19 cellular contexts compared by ENCODE assay signal in genomic region chr7:56479748-56480147, GRCh38.
"Had no signal": no experiment of that assay in that cellular context is flagged by ENCODE, and none has a peak within 500 bp of the region (broad histone marks: within the 10 kb centered on the region; RNA-seq: fewer than 3 reads in every experiment).

No MANE protein-coding gene starts in this region.

- H3K36me3 ChIP-seq: esophagus squamous epithelium, gastrocnemius medialis, heart right ventricle, left lung, lower lobe of right lung had no signal

- H3K27ac ChIP-seq: coronary artery, dorsolateral prefrontal cortex, esophagus squamous epithelium, gastrocnemius medialis, heart right ventricle, left lung, lower lobe of right lung had no signal

- H3K4me3 ChIP-seq: coronary artery, dorsolateral prefrontal cortex, esophagus squamous epithelium, gastrocnemius medialis, heart right ventricle, left lung, lower lobe of right lung had no signal

- H3K27me3 ChIP-seq: esophagus squamous epithelium, gastrocnemius medialis, heart right ventricle, left lung had no signal

- H3K4me1 ChIP-seq: esophagus squamous epithelium, gastrocnemius medialis, heart right ventricle, left lung, lower lobe of right lung had no signal

- DNase-seq: dermis blood vessel endothelial cell; dorsolateral prefrontal cortex; effector CD4-positive, alpha-beta T cell; effector memory CD4-positive, alpha-beta T cell; esophagus squamous epithelium; foreskin fibroblast; foreskin melanocyte; gastrocnemius medialis; glutamatergic neuron; head of caudate nucleus; heart right ventricle; hippocampal formation; left cardiac atrium; left lung; left ventricle myocardium superior; lower lobe of right lung; mesenchymal stem cell; midbrain had no signal
